In genomic region chr6:16275230-16275574, GRCh38 we compare ENCODE assay signal across 25 cellular contexts. TPM values are rescaled to one million over a fixed set of nuclear protein-coding genes. Genes with fewer than 3 reads are reported as not detected.
"Had no signal": no experiment of that assay in that cellular context is flagged by ENCODE, and none has a peak within 500 bp of the region (broad histone marks: within the 10 kb centered on the region; RNA-seq: fewer than 3 reads in every experiment).

No MANE protein-coding gene starts in this region.

- H3K4me1 ChIP-seq: parathyroid adenoma, spleen had no signal

- DNase-seq: heart left ventricle; islet precursor cell; left ventricle myocardium inferior; mesendoderm; naive B cell; natural killer cell; nucleus accumbens; retina; right cardiac atrium; small intestine; spleen; stimulated activated CD4-positive, alpha-beta T cell treated with anti-CD3 and anti-CD28 coated beads, Interleukin-4, amount 100 ng/mL, for 24 hours; stimulated activated naive CD4-positive, alpha-beta T cell; tibial artery had no signal

- H3K9me3 Mint-ChIP-seq: mesothelial cell of epicardium; natural killer cell; stimulated activated effector memory CD8-positive, alpha-beta T cell treated with anti-CD3 and anti-CD28 coated beads, Interleukin-12 subunit alpha, Interleukin-12 subunit beta, amount 100 ng/mL, for 72 hours; stimulated activated naive CD8-positive, alpha-beta T cell treated with anti-CD3 and anti-CD28 coated beads, Interleukin-15, Interleukin-2, amounts not matched to agents 100 ng/mL and 50 ng/mL, for 24 hours; type B pancreatic cell had no signal

- H3K27ac Mint-ChIP-seq: mesothelial cell of epicardium; naive B cell; natural killer cell; stimulated activated effector memory CD8-positive, alpha-beta T cell treated with anti-CD3 and anti-CD28 coated beads, Interleukin-12 subunit alpha, Interleukin-12 subunit beta, amount 100 ng/mL, for 72 hours; stimulated activated naive CD8-positive, alpha-beta T cell treated with anti-CD3 and anti-CD28 coated beads, Interleukin-15, Interleukin-2, amounts not matched to agents 100 ng/mL and 50 ng/mL, for 24 hours; type B pancreatic cell had no signal

- H3K9ac ChIP-seq: parathyroid adenoma had no signal

- H3K36me3 ChIP-seq: suprapubic skin, thoracic aorta, vagina had no signal

- H3K27ac ChIP-seq: left ventricle myocardium inferior, parathyroid adenoma, spleen, suprapubic skin, thoracic aorta, tibial artery, vagina had no signal

- H3K27me3 Mint-ChIP-seq: stimulated activated naive CD8-positive, alpha-beta T cell treated with anti-CD3 and anti-CD28 coated beads, Interleukin-15, Interleukin-2, amounts not matched to agents 100 ng/mL and 50 ng/mL, for 24 hours had no signal

- H3K4me3 ChIP-seq: heart left ventricle, left ventricle myocardium inferior, lung, spleen, suprapubic skin, thoracic aorta, tibial artery, vagina had no signal

- H3K36me3 Mint-ChIP-seq: mesothelial cell of epicardium; naive B cell; natural killer cell; stimulated activated effector memory CD8-positive, alpha-beta T cell treated with anti-CD3 and anti-CD28 coated beads, Interleukin-12 subunit alpha, Interleukin-12 subunit beta, amount 100 ng/mL, for 72 hours; type B pancreatic cell had no signal

- H3K9me3 ChIP-seq: heart left ventricle, left ventricle myocardium inferior, spleen, suprapubic skin, thoracic aorta, tibial artery, vagina had no signal

- FAIRE-seq: small intestine had no signal

- ATAC-seq: heart left ventricle; natural killer cell; right cardiac atrium; sciatic nerve; stimulated activated effector memory CD8-positive, alpha-beta T cell treated with anti-CD3 and anti-CD28 coated beads, Interleukin-12 subunit alpha, Interleukin-12 subunit beta, amount 100 ng/mL, for 72 hours had no signal

- H3K27me3 ChIP-seq: heart left ventricle, spleen, suprapubic skin, tibial artery, vagina had no signal

- H3K4me3 Mint-ChIP-seq: mesothelial cell of epicardium; naive B cell; natural killer cell; stimulated activated effector memory CD8-positive, alpha-beta T cell treated with anti-CD3 and anti-CD28 coated beads, Interleukin-12 subunit alpha, Interleukin-12 subunit beta, amount 100 ng/mL, for 72 hours; stimulated activated naive CD8-positive, alpha-beta T cell treated with anti-CD3 and anti-CD28 coated beads, Interleukin-15, Interleukin-2, amounts not matched to agents 100 ng/mL and 50 ng/mL, for 24 hours; type B pancreatic cell had no signal

RNA-seq across cellular contexts. Expression of gene GMPR, which starts 36.8 kb away (rescaled TPM):
- polyA plus RNA-seq: neural cell had no signal
